ENCODE assay signal across 13 cellular contexts in the genomic region with DNA sequence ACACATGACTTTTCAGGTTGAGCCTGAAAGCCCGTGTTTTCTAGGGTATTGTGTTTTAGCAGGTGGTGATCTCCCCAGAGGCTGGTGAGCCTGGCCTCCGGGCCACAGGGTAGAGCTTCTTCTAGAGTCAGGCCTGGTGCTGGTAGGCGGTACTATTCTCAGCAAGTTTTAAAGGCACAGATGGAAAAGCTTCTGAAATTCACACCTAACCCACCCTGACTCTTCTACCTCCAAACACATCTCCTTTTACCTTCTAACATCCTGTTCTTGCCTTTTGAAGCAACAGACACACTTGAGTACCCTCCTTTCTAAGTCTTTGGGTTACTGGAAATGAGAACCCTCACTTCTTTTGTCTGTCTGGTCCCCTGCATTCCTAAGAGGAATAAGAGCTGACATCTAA.
DNase-seq lines count a peak whose midpoint lies in the region; ATAC-seq and TF ChIP-seq lines count a peak whose summit lies in the region.
"Had no signal": no experiment of that assay in that cellular context is flagged by ENCODE, and none has a peak within 500 bp of the region (broad histone marks: within the 10 kb centered on the region; RNA-seq: fewer than 3 reads in every experiment).

No MANE protein-coding gene starts in this region.

- DNase-seq in GM12865 (ENCODE audit: low read depth), result peak; percentile 30
- DNase-seq in cortex of kidney (lab: John Stamatoyannopoulos, UW), result no peak
- DNase-seq in SK-N-DZ (ENCODE audit: low spot score), result no peak
- DNase-seq in NCI-H345 (lab: John Stamatoyannopoulos, UW), result no peak
- no peak for DNase-seq in cerebellar cortex (ENCODE audit: low spot score)
- DNase-seq: activated CD8-positive, alpha-beta memory T cell treated with anti-CD3 and anti-CD28 coated beads for 24 hours; DMS53; H9; NCI-H446 treated with DMSO at 0.1 percent for 48 hours; T-helper 2 cell had no signal

- TF ChIP-seq CTCF in GM12865 (IDR thresholded peaks at IDR 0.05; ENCODE audit: insufficient read depth, low read depth, low read length, missing control alignments), result no peak
- TF ChIP-seq CTCF in VCaP (conservative IDR thresholded peaks at IDR 0.05), result no peak

- ATAC-seq in GM19397 (IDR thresholded peaks at IDR 0.05; ENCODE audit: unreplicated experiment), result peak; percentile 63
- ATAC-seq in HG02885 (IDR thresholded peaks at IDR 0.05; ENCODE audit: poor library complexity, unreplicated experiment), result peak; percentile 79

- H3K27ac ChIP-seq in VCaP, result peak overlapping the region; percentile 80

- H3K4me3 ChIP-seq in GM12865 (ENCODE audit: low read depth, low read length), result no peak overlapping the region
